In genomic region chr3:130026146-130026829, GRCh38 we compare ENCODE assay signal across 15 cellular contexts. TPM values are rescaled to one million over a fixed set of nuclear protein-coding genes. Genes with fewer than 3 reads are reported as not detected.
DNase-seq lines count a peak whose midpoint lies in the region; ATAC-seq, FAIRE-seq and TF ChIP-seq lines count a peak whose summit lies in the region.
"Not testable (repeated sequence)": the region's sequence is repeated elsewhere in the genome, so short reads cannot be mapped to it uniquely, and the experiment has no call there.
"Had no signal": no experiment of that assay in that cellular context is flagged by ENCODE, and none has a peak within 500 bp of the region (broad histone marks: within the 10 kb centered on the region; RNA-seq: fewer than 3 reads in every experiment).

No MANE protein-coding gene starts in this region.

- SMC1A ChIA-PET in GM12878 (lab: Charles Lee; ENCODE audit: uncharacterized antibody, unreplicated experiment): interaction anchor here (0.7 to 2.4 kb wide), 2 partner anchors 69 to 71 kb away, joined by 4 to 7 read pairs; no protein-coding TSS in a partner anchor

- TF ChIP-seq EP300 in GM12878 (IDR thresholded peaks at IDR 0.05; ENCODE audit: borderline replicate concordance in 1 of 2, control insufficient read depth in 1 of 2, low read depth in 2 of 2, low read length in 2 of 2): not testable (repeated sequence)

- BruUV-seq in A673 (replicated peaks; lab: Mats Ljungman, UMichigan); GM12878 (replicated peaks; lab: Mats Ljungman, UMichigan): not testable (repeated sequence)

- in situ Hi-C loops in GM12878 (cut with MboI): not testable (repeated sequence)

- RAD21 ChIA-PET in GM12878 (lab: Charles Lee; ENCODE audit: unreplicated experiment): interaction anchor here (0.7 to 1.2 kb wide), 3 partner anchors 69 to 80 kb away, joined by 3 to 7 read pairs (median 3); no protein-coding TSS in a partner anchor

- H3K4me3 ChIP-seq in A673 (ENCODE audit: low read depth, low read length, poor library complexity, severe bottlenecking); HEK293 (ENCODE audit: low read depth, low read length); OCI-LY3 (ENCODE audit: low read length); GM12878: not testable (repeated sequence)

- not testable (repeated sequence) for DNase-seq in A673 (ENCODE audit: low spot score); GM10248 (ENCODE audit: extremely low spot score)
- peak; percentile 7 to 8 for DNase-seq in activated CD4-positive, alpha-beta T cell treated with anti-CD3 and anti-CD28 coated beads, Interleukin-2, amount 50 U/mL, for 4 hours
- DNase-seq in GM12878 (ENCODE audit: low read depth, low spot score): peak; percentile 5
- DNase-seq in glomerular visceral epithelial cell (ENCODE audit: extremely low spot score): peak; percentile 4
- DNase-seq in stimulated activated CD4-positive, alpha-beta T cell treated with anti-CD3 and anti-CD28 coated beads, Interleukin-12 subunit alpha, Interleukin-12 subunit beta, amount 100 ng/mL, for 48 hours (ENCODE audit: low read depth in 2 of 3, low spot score in 1 of 3): peak; percentile 4 to 17 (median 8)

- CTCF ChIA-PET in A673 (lab: Charles Lee); HEK293 (lab: Yijun Ruan, JAX): not testable (repeated sequence)
- CTCF ChIA-PET in GM10248 (lab: Yijun Ruan, JAX): interaction anchor here (0.8 to 3.7 kb wide), 2 partner anchors 72 to 79 kb away, joined by 3 to 14 read pairs; no protein-coding TSS in a partner anchor
- CTCF ChIA-PET in GM12878 (lab: Yijun Ruan, JAX): interaction anchor here (2.8 to 3.8 kb wide), 2 partner anchors 69 to 72 kb away, joined by 13 to 23 read pairs; no protein-coding TSS in a partner anchor

- 0 out of 2 replicates have a peak, but pooled peaks have one; percentile 17 for TF ChIP-seq CTCF in A673 (conservative IDR thresholded peaks at IDR 0.05; ENCODE audit: low read depth, low read length)
- peak; percentile 2 for TF ChIP-seq CTCF in GM10248 (IDR thresholded peaks at IDR 0.05; ENCODE audit: control extremely low read depth, extremely low read depth, low read depth, missing control alignments)
- TF ChIP-seq CTCF in HEK293 (tag by site-specific recombination; IDR thresholded peaks at IDR 0.05): not testable (repeated sequence)
- TF ChIP-seq CTCF in OCI-LY3 (IDR thresholded peaks at IDR 0.05; ENCODE audit: low read depth, low read length): peak; percentile 48
- peak; percentile 30 to 38 (median 34); a peak in 5 of 6 replicates for TF ChIP-seq CTCF in GM12878 (IDR thresholded peaks at IDR 0.05 in 2 of 3, conservative IDR thresholded peaks at IDR 0.05 in 1 of 3; ENCODE audit: control insufficient read depth in 2 of 3, extremely low read depth in 1 of 3, insufficient read depth in 1 of 3, low read depth in 3 of 3, low read length in 3 of 3)

- TF ChIP-seq POLR2A in GM12878 (IDR thresholded peaks at IDR 0.05; ENCODE audit: low read depth, low read length): not testable (repeated sequence)

- H3K79me2 ChIP-seq in OCI-LY3 (ENCODE audit: low read length); GM12878 (ENCODE audit: control insufficient read depth, insufficient read depth, low read length): not testable (repeated sequence)

- POLR2A ChIA-PET in A673 (lab: Charles Lee; ENCODE audit: low non-redundant PET); GM10248 (lab: Yijun Ruan, JAX); HEK293 (lab: Yijun Ruan, JAX); GM12878 (lab: Charles Lee): not testable (repeated sequence)

- H3K27me3 ChIP-seq in A673 (replicated peaks; ENCODE audit: insufficient read depth, low read depth, low read length, poor library complexity); OCI-LY3 (ENCODE audit: low read depth, low read length); GM12878 (replicated peaks in 1 of 2; ENCODE audit: control insufficient read depth in 2 of 2, insufficient read depth in 2 of 2, low read length in 1 of 2): not testable (repeated sequence)

- H3K27ac ChIP-seq in A673 (ENCODE audit: low read depth, low read length, poor library complexity, severe bottlenecking); HEK293 (ENCODE audit: extremely low read depth, low read depth, low read length); OCI-LY3 (ENCODE audit: low read length); GM12878 (ENCODE audit: control insufficient read depth, insufficient read depth): not testable (repeated sequence)

- H3K36me3 ChIP-seq in A673 (ENCODE audit: insufficient read depth, low read length, poor library complexity, severe bottlenecking); HEK293 (ENCODE audit: control insufficient read depth in 2 of 2, insufficient read depth in 1 of 2, low read length in 2 of 2); OCI-LY3 (replicated peaks; ENCODE audit: low read depth, low read length); GM12878 (ENCODE audit: control insufficient read depth in 2 of 2, insufficient read depth in 2 of 2, low read length in 1 of 2): not testable (repeated sequence)

- intact Hi-C loops in A673 (cut with micrococcal nuclease; ENCODE audit: unreplicated experiment); GM12878 (cut with micrococcal nuclease; ENCODE audit: unreplicated experiment): not testable (repeated sequence)

- not testable (repeated sequence) for H3K4me2 ChIP-seq in OCI-LY3 (ENCODE audit: low read length); GM12878 (ENCODE audit: control insufficient read depth, insufficient read depth)

- H2AFZ ChIP-seq in OCI-LY3 (ENCODE audit: low read depth, low read length): not testable (repeated sequence)
- H2AFZ ChIP-seq in GM12878 (ENCODE audit: control insufficient read depth, low read depth, low read length): peak overlapping the region; percentile 34; the same call in 1 of the 2 replicates

- ATAC-seq in GM12878: not testable (repeated sequence)

- not testable (repeated sequence) for H3K9me3 ChIP-seq in A673 (ENCODE audit: low read depth, low read length, poor library complexity, severe bottlenecking); HEK293 (ENCODE audit: control insufficient read depth, insufficient read depth, low read depth, low read length); OCI-LY3 (ENCODE audit: insufficient read depth, low read length); GM12878 (replicated peaks; ENCODE audit: control insufficient read depth, insufficient read depth, low read length)

- TF ChIP-seq RAD21 in GM12878 (IDR thresholded peaks at IDR 0.05; ENCODE audit: insufficient read depth, low read depth, low read length): peak; percentile 40; the same call in 1 of the 2 replicates

- WGBS in GM12878 (ENCODE audit: insufficient coverage, insufficient replicate concordance, low lambda C conversion rate, missing lambda C conversion rate): 26% methylated on average over 9 of the region's 14 CpGs

- FAIRE-seq in GM12878 (lab: Jason Lieb, UNC): not testable (repeated sequence)

- not testable (repeated sequence) for H3K4me1 ChIP-seq in A673 (ENCODE audit: insufficient read depth, low read length, poor library complexity, severe bottlenecking); HEK293 (ENCODE audit: control insufficient read depth, insufficient read depth, low read length); OCI-LY3 (ENCODE audit: low read length); GM12878 (ENCODE audit: control insufficient read depth, insufficient read depth, low read length)

- H4K20me1 ChIP-seq in OCI-LY3 (ENCODE audit: insufficient read depth, low read length); GM12878 (ENCODE audit: control insufficient read depth, insufficient read depth): not testable (repeated sequence)

- not testable (repeated sequence) for H3K9ac ChIP-seq in OCI-LY3 (ENCODE audit: low read length); GM12878 (ENCODE audit: control insufficient read depth, insufficient read depth, low read length)

RNA-seq across cellular contexts. Expression of gene TRH, which starts 51.8 kb away (rescaled TPM):
- total RNA-seq in A673 (2021) (not detected in 2 replicates), GM12878 (2014; rRNA removed) (not detected in 2 replicates), GM12878 (2014; rRNA removed; fragmentation: Illumina TruSeq; extraction: Trizol) (not detected in 2 replicates), GM12878 (2021) (not detected in 2 replicates)
- not detected in 2 replicates for total RNA-seq in GM12878 (2013; cell fraction: nucleolus; rRNA removed)
- polyA plus RNA-seq in GM12878 (2011; ENCODE audit: low read depth): not detected
- polyA plus RNA-seq in GM12878 (2011; rRNA removed) (not detected in 2 replicates), GM12878 (2014; fragmentation: Illumina TruSeq; extraction: Trizol) (not detected in 2 replicates), GM12878 (2014; fragmentation: Nextera tagmentation; extraction: Ambion mirVana) (not detected), GM12878 (2014; rRNA removed) (not detected in 2 replicates), GM12878 (2016; fragmentation: Nextera tagmentation; extraction: Ambion mirVana) (not detected)
- not detected in 2 replicates for polyA plus RNA-seq in GM12878 (2011; cell fraction: cytosol; rRNA removed)
- polyA plus RNA-seq in GM12878 (2011; cell fraction: nucleus; rRNA removed): not detected in 2 replicates
- polyA plus RNA-seq in GM12878 (2012): not detected in 2 replicates
- not detected in 2 replicates for polyA minus RNA-seq in GM12878 (2011; rRNA and poly(A)+ RNA removed)
- not detected in 2 replicates for polyA minus RNA-seq in GM12878 (2011; cell fraction: cytosol; rRNA and poly(A)+ RNA removed)
- polyA minus RNA-seq in GM12878 (2011; cell fraction: nucleus; rRNA and poly(A)+ RNA removed): not detected in 2 replicates
- total RNA-seq: G401, Peyer's patch, sigmoid colon, SK-MEL-5, T-helper 17 cell had no signal

RNA-seq across cellular contexts. Expression of gene ALG1L2, which starts 55.3 kb away (rescaled TPM):
- total RNA-seq in A673 (2021) (not detected in 2 replicates), GM12878 (2014; rRNA removed) (not detected in 2 replicates), GM12878 (2014; rRNA removed; fragmentation: Illumina TruSeq; extraction: Trizol) (not detected in 2 replicates), GM12878 (2021) (not detected in 2 replicates)
- 0.61 TPM in 1 of 2 replicates, not detected in the other for total RNA-seq in GM12878 (2013; cell fraction: nucleolus; rRNA removed)
- polyA plus RNA-seq in GM12878 (2011; ENCODE audit: low read depth): not detected
- polyA plus RNA-seq in GM12878 (2011; rRNA removed) (0.14 and 0.18 TPM in 2 replicates), GM12878 (2014; fragmentation: Illumina TruSeq; extraction: Trizol) (not detected in 2 replicates), GM12878 (2014; fragmentation: Nextera tagmentation; extraction: Ambion mirVana) (under 1 TPM; 0.15 to 0.31 TPM), GM12878 (2014; rRNA removed) (0.09 and 0.29 TPM in 2 replicates), GM12878 (2016; fragmentation: Nextera tagmentation; extraction: Ambion mirVana) (not detected)
- 0.12 TPM in 1 of 2 replicates, not detected in the other for polyA plus RNA-seq in GM12878 (2011; cell fraction: cytosol; rRNA removed)
- not detected in 2 replicates for polyA plus RNA-seq in GM12878 (2011; cell fraction: nucleus; rRNA removed)
- 0.18 and 0.37 TPM in 2 replicates for polyA plus RNA-seq in GM12878 (2012)
- not detected in 2 replicates for polyA minus RNA-seq in GM12878 (2011; rRNA and poly(A)+ RNA removed)
- polyA minus RNA-seq in GM12878 (2011; cell fraction: cytosol; rRNA and poly(A)+ RNA removed): not detected in 2 replicates
- polyA minus RNA-seq in GM12878 (2011; cell fraction: nucleus; rRNA and poly(A)+ RNA removed): not detected in 2 replicates
- total RNA-seq: G401, sigmoid colon, SK-MEL-5 had no signal
- polyA plus RNA-seq: neural cell, urinary bladder had no signal
